17 cellular contexts compared by ENCODE assay signal in genomic region chr6:42694586-42694985, GRCh38. TPM values are rescaled to one million over a fixed set of nuclear protein-coding genes. Genes with fewer than 3 reads are reported as not detected.
DNase-seq lines count a peak whose midpoint lies in the region; ATAC-seq and TF ChIP-seq lines count a peak whose summit lies in the region.
"Had no signal": no experiment of that assay in that cellular context is flagged by ENCODE, and none has a peak within 500 bp of the region (broad histone marks: within the 10 kb centered on the region; RNA-seq: fewer than 3 reads in every experiment).

No MANE protein-coding gene starts in this region.

- H3K4me3 Mint-ChIP-seq in T-helper 2 cell treated with Interferon-gamma antibody and Interleukin-4, amounts not matched to agents 5 μg/mL and 100 μg/mL, for 36 hours = no peak overlapping the region

- intact Hi-C loops in left lung (cut with DNase I) = no loop called here

- no peaks in the 10 kb centered on the region for H3K9me3 Mint-ChIP-seq in T-helper 2 cell treated with Interferon-gamma antibody and Interleukin-4, amounts not matched to agents 5 μg/mL and 100 μg/mL, for 36 hours

- H3K4me3 ChIP-seq in WERI-Rb-1 (ENCODE audit: low read depth, low read length) (no peak overlapping the region), skeletal muscle tissue (ENCODE audit: low read length in 3 of 3) (no peak overlapping the region), left lung (no peak overlapping the region)
- H3K4me3 ChIP-seq: body of pancreas had no signal

- H3K36me3 Mint-ChIP-seq in T-helper 2 cell treated with Interferon-gamma antibody and Interleukin-4, amounts not matched to agents 5 μg/mL and 100 μg/mL, for 36 hours (ENCODE audit: low read depth) = peaks cover 39% of the 10 kb centered on the region

- H3K4me1 ChIP-seq in skeletal muscle tissue (ENCODE audit: control insufficient read depth in 3 of 3, insufficient read depth in 3 of 3, low read length in 3 of 3) = peaks cover 31 to 41% (median 38%) of the 10 kb centered on the region in 3 donors
- H3K4me1 ChIP-seq in left lung = peaks cover 4 to 23% of the 10 kb centered on the region in 2 donors

- H3K27me3 Mint-ChIP-seq in T-helper 2 cell treated with Interferon-gamma antibody and Interleukin-4, amounts not matched to agents 5 μg/mL and 100 μg/mL, for 36 hours (ENCODE audit: low read depth) = no peaks in the 10 kb centered on the region

- in situ Hi-C loops in ACHN (cut with HindIII; ENCODE audit: low pct_ligation_motif_present, low pct_unique_long_range_greater_than_20kb, low sequenced_read_pairs) = no loop called here

- H3K36me3 ChIP-seq in WERI-Rb-1 (peaks cover 53% of the 10 kb centered on the region), skeletal muscle tissue (ENCODE audit: control insufficient read depth in 3 of 3, insufficient read depth in 3 of 3, low read length in 3 of 3) (peaks cover 12 to 38% (median 30%) of the 10 kb centered on the region in 3 donors), left lung (peaks cover 0 to 60% of the 10 kb centered on the region in 2 donors)

- H3K27me3 ChIP-seq in WERI-Rb-1 (ENCODE audit: insufficient read depth, low read depth, severe bottlenecking) (no peaks in the 10 kb centered on the region), skeletal muscle tissue (ENCODE audit: control insufficient read depth in 3 of 3, insufficient read depth in 3 of 3, low read length in 3 of 3) (no peaks in the 10 kb centered on the region), left lung (no peaks in the 10 kb centered on the region)
- H3K27me3 ChIP-seq: body of pancreas had no signal

- H3K9me3 ChIP-seq in WERI-Rb-1 (ENCODE audit: severe bottlenecking) = no peaks in the 10 kb centered on the region
- no peaks in the 10 kb centered on the region for H3K9me3 ChIP-seq in skeletal muscle tissue (ENCODE audit: control insufficient read depth in 3 of 3, low read length in 3 of 3)
- H3K9me3 ChIP-seq in left lung = no peaks in the 10 kb centered on the region
- H3K9me3 ChIP-seq: body of pancreas had no signal

- TF ChIP-seq CTCF in WERI-Rb-1 (IDR thresholded peaks at IDR 0.05; ENCODE audit: low read depth, low read length) (no peak), left lung (IDR thresholded peaks at IDR 0.05) (no peak)

- H3K27ac Mint-ChIP-seq in T-helper 2 cell treated with Interferon-gamma antibody and Interleukin-4, amounts not matched to agents 5 μg/mL and 100 μg/mL, for 36 hours = peak overlapping the region; percentile 22

- no peak for ATAC-seq in left lung
- ATAC-seq: body of pancreas, PC-3 had no signal

- H3K27ac ChIP-seq in WERI-Rb-1 = peak overlapping the region; percentile 64
- H3K27ac ChIP-seq in skeletal muscle tissue (ENCODE audit: low read depth, low read length) = peak overlapping the region; percentile 61
- H3K27ac ChIP-seq in left lung = peak overlapping the region in 1 of 2 donors; percentile 68

- H3K4me1 Mint-ChIP-seq in T-helper 2 cell treated with Interferon-gamma antibody and Interleukin-4, amounts not matched to agents 5 μg/mL and 100 μg/mL, for 36 hours (ENCODE audit: low read depth) = peaks cover 24% of the 10 kb centered on the region

- DNase-seq in T-helper 2 cell treated with Interferon-gamma antibody and Interleukin-4, amounts not matched to agents 5 μg/mL and 100 μg/mL, for 36 hours (ENCODE audit: low spot score) = no peak
- DNase-seq in T-helper 2 cell (no peak), WERI-Rb-1 (no peak), fibroblast of the conjunctiva (ENCODE audit: low read depth) (peak; percentile 53), left lung (no peak), ACHN (no peak), DMS114 treated with DMSO at 0.1 percent for 48 hours (lab: John Stamatoyannopoulos, UW; ENCODE audit: unreplicated experiment) (no peak)
- DNase-seq: 8988T; activated CD4-positive, alpha-beta T cell treated with anti-CD3 and anti-CD28 coated beads for 1 hour; body of pancreas; GF-D8; NCI-H187; PC-3; stimulated activated CD4-positive, alpha-beta T cell treated with anti-CD3 and anti-CD28 coated beads, Interleukin-2, amount 100 ng/mL, for 24 hours; substantia nigra had no signal

- H3K9ac ChIP-seq in skeletal muscle tissue (ENCODE audit: low read depth in 1 of 3, low read length in 3 of 3) = peak overlapping the region in 2 of 3 donors; percentile 10 to 19

RNA-seq across cellular contexts. Expression of gene PRPH2, which starts 27.8 kb away (rescaled TPM):
- total RNA-seq in skeletal muscle tissue (5.7 TPM), left lung (1 to 10 TPM; 1.7 to 1.9 TPM)
- total RNA-seq: mononuclear cell, PC-3 had no signal

RNA-seq across cellular contexts. Expression of gene TBCC, which starts 51.3 kb away (rescaled TPM):
- total RNA-seq in skeletal muscle tissue (57.9 TPM), left lung (10 to 100 TPM; 16.8 to 20.4 TPM)
